Comparison of ENCODE assay signal across 22 cellular contexts in genomic region chr5:140423609-140424008, GRCh38.
"Had no signal": no experiment of that assay in that cellular context is flagged by ENCODE, and none has a peak within 500 bp of the region (broad histone marks: within the 10 kb centered on the region; RNA-seq: fewer than 3 reads in every experiment).

No MANE protein-coding gene starts in this region.

- H3K27me3 ChIP-seq: esophagus muscularis mucosa, gastrocnemius medialis, heart right ventricle, right lobe of liver, stomach, transverse colon had no signal

- H3K4me3 Mint-ChIP-seq: naive B cell; nephron; stimulated activated effector memory CD8-positive, alpha-beta T cell treated with anti-CD3 and anti-CD28 coated beads, Interleukin-12 subunit alpha, Interleukin-12 subunit beta, amount 100 ng/mL, for 72 hours had no signal

- H3K9me3 Mint-ChIP-seq: naive B cell; stimulated activated effector memory CD8-positive, alpha-beta T cell treated with anti-CD3 and anti-CD28 coated beads, Interleukin-12 subunit alpha, Interleukin-12 subunit beta, amount 100 ng/mL, for 72 hours had no signal

- H3K27me3 Mint-ChIP-seq: naive B cell had no signal

- H3K27ac ChIP-seq: epithelial cell of prostate, esophagus muscularis mucosa, gastrocnemius medialis, heart right ventricle, parathyroid adenoma, psoas muscle, right lobe of liver, stomach, thoracic aorta, transverse colon had no signal

- ATAC-seq: gastrocnemius medialis; heart right ventricle; right lobe of liver; stimulated activated effector memory CD8-positive, alpha-beta T cell treated with anti-CD3 and anti-CD28 coated beads, Interleukin-12 subunit alpha, Interleukin-12 subunit beta, amount 100 ng/mL, for 72 hours had no signal

- H3K9me3 ChIP-seq: esophagus muscularis mucosa, gastrocnemius medialis, heart right ventricle, psoas muscle, right lobe of liver, stomach, thoracic aorta, transverse colon had no signal

- H3K4me3 ChIP-seq: esophagus muscularis mucosa, gastrocnemius medialis, heart right ventricle, psoas muscle, right lobe of liver, stomach, thoracic aorta, transverse colon had no signal

- H3K4me1 Mint-ChIP-seq: nephron had no signal

- H2AFZ ChIP-seq: parathyroid adenoma had no signal

- H3K27ac Mint-ChIP-seq: nephron; stimulated activated effector memory CD8-positive, alpha-beta T cell treated with anti-CD3 and anti-CD28 coated beads, Interleukin-12 subunit alpha, Interleukin-12 subunit beta, amount 100 ng/mL, for 72 hours had no signal

- H3K36me3 ChIP-seq: esophagus muscularis mucosa, gastrocnemius medialis, heart right ventricle, right lobe of liver, stomach, thoracic aorta, transverse colon had no signal

- DNase-seq: effector memory CD4-positive, alpha-beta T cell; gastrocnemius medialis; heart right ventricle; hypothalamus; kidney glomerular epithelial cell; mesendoderm; naive B cell; occipital lobe; psoas muscle; retina; right lobe of liver; stimulated activated CD4-positive, alpha-beta T cell treated with anti-CD3 and anti-CD28 coated beads, Interleukin-4, amount 100 ng/mL, for 1 hour; stimulated activated CD8-positive, alpha-beta memory T cell treated with anti-CD3 and anti-CD28 coated beads, Interleukin-4, amount 100 ng/mL, for 48 hours; stomach; substantia nigra; transverse colon had no signal
